ENCODE assay signal across 18 cellular contexts in the genomic region with DNA sequence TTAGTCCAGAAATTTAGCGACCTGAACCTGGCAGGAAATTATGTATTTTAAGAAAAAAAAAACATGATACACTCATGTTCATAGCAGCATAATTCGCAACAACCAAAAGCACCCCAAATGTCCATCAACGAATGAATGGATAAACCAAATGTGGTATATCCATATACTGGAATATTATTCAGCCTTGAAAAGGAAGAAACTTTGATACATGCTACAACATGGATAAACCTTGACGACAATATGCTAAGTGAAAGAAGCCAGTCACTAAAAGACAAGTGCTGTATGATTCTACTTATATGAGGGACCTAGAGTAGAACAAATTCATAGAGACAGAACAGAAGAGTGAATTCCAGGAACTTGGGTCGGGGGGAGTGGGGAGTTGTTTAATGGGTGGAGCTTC. TPM values are rescaled to one million over a fixed set of nuclear protein-coding genes. Genes with fewer than 3 reads are reported as not detected.
DNase-seq lines count a peak whose midpoint lies in the region; ATAC-seq and TF ChIP-seq lines count a peak whose summit lies in the region.
"Had no signal": no experiment of that assay in that cellular context is flagged by ENCODE, and none has a peak within 500 bp of the region (broad histone marks: within the 10 kb centered on the region; RNA-seq: fewer than 3 reads in every experiment).

No MANE protein-coding gene starts in this region.

- H3K27ac ChIP-seq in CD4-positive, CD25-positive, alpha-beta regulatory T cell (ENCODE audit: insufficient read depth, low read length, poor library complexity, severe bottlenecking): no peak overlapping the region
- H3K27ac ChIP-seq in HEK293 (ENCODE audit: extremely low read depth, low read depth, low read length): no peak overlapping the region
- H3K27ac ChIP-seq in naive thymus-derived CD4-positive, alpha-beta T cell (ENCODE audit: low read depth, low read length): no peak overlapping the region
- H3K27ac ChIP-seq: right atrium auricular region, transverse colon had no signal

- H3K4me1 Mint-ChIP-seq in CD4-positive, CD25-positive, alpha-beta regulatory T cell: peaks cover 5 to 28% (median 16%) of the 10 kb centered on the region in 4 donors
- peaks cover 20% of the 10 kb centered on the region for H3K4me1 Mint-ChIP-seq in activated naive CD8-positive, alpha-beta T cell treated with anti-CD3 and anti-CD28 coated beads, Interleukin-2, amount 10 ng/mL, durations not matched to agents 7 days and 5 days
- peaks cover 13 to 32% (median 24%) of the 10 kb centered on the region in 7 donors for H3K4me1 Mint-ChIP-seq in naive thymus-derived CD4-positive, alpha-beta T cell

- no peak overlapping the region for H3K4me3 ChIP-seq in CD4-positive, CD25-positive, alpha-beta regulatory T cell (ENCODE audit: low read depth, low read length)
- H3K4me3 ChIP-seq in HEK293 (ENCODE audit: low read depth, low read length): no peak overlapping the region
- no peak overlapping the region for H3K4me3 ChIP-seq in naive thymus-derived CD4-positive, alpha-beta T cell (ENCODE audit: low read length)

- H3K27me3 ChIP-seq in CD4-positive, CD25-positive, alpha-beta regulatory T cell (ENCODE audit: control insufficient read depth, insufficient read depth, low read length): peaks cover 44% of the 10 kb centered on the region
- H3K27me3 ChIP-seq in naive thymus-derived CD4-positive, alpha-beta T cell (ENCODE audit: control insufficient read depth in 2 of 2, insufficient read depth in 2 of 2, low read length in 2 of 2): peaks cover 8 to 11% of the 10 kb centered on the region in 2 donors

- H3K9me3 Mint-ChIP-seq in CD4-positive, CD25-positive, alpha-beta regulatory T cell: peaks cover 0 to 8% (median 2%) of the 10 kb centered on the region in 7 donors
- no peaks in the 10 kb centered on the region for H3K9me3 Mint-ChIP-seq in activated naive CD8-positive, alpha-beta T cell treated with anti-CD3 and anti-CD28 coated beads, Interleukin-2, amount 10 ng/mL, durations not matched to agents 7 days and 5 days
- peaks cover 0 to 10% (median 0%) of the 10 kb centered on the region in 11 donors for H3K9me3 Mint-ChIP-seq in naive thymus-derived CD4-positive, alpha-beta T cell
- H3K9me3 Mint-ChIP-seq: stimulated activated memory B cell treated with anti-CD40 and anti-IgM and Interleukin-4, amounts not matched to agents 10 μg/mL and 1 μg/mL and 100 μg/mL, for 72 hours had no signal

- H3K27ac Mint-ChIP-seq in CD4-positive, CD25-positive, alpha-beta regulatory T cell: no peak overlapping the region
- no peak overlapping the region for H3K27ac Mint-ChIP-seq in activated naive CD8-positive, alpha-beta T cell treated with anti-CD3 and anti-CD28 coated beads, Interleukin-2, amount 10 ng/mL, durations not matched to agents 7 days and 5 days
- no peak overlapping the region for H3K27ac Mint-ChIP-seq in naive thymus-derived CD4-positive, alpha-beta T cell
- H3K27ac Mint-ChIP-seq: stimulated activated memory B cell treated with anti-CD40 and anti-IgM and Interleukin-4, amounts not matched to agents 10 μg/mL and 1 μg/mL and 100 μg/mL, for 72 hours had no signal

- CTCF ChIA-PET in HEK293 (lab: Yijun Ruan, JAX): interaction anchor here (0.7 kb wide), 1 partner anchor 11 kb away, joined by 3 read pairs; no protein-coding TSS in a partner anchor
- CTCF ChIA-PET in naive thymus-derived CD4-positive, alpha-beta T cell (lab: Charles Lee): no interaction called here

- POLR2A ChIA-PET in HEK293 (lab: Yijun Ruan, JAX): no interaction called here
- POLR2A ChIA-PET in activated naive CD8-positive, alpha-beta T cell treated with anti-CD3 and anti-CD28 coated beads, Interleukin-2, amount 10 ng/mL, durations not matched to agents 7 days and 5 days (lab: Charles Lee): no interaction called here
- POLR2A ChIA-PET in naive thymus-derived CD4-positive, alpha-beta T cell (lab: Charles Lee): no interaction called here

- no peaks in the 10 kb centered on the region for H3K36me3 Mint-ChIP-seq in CD4-positive, CD25-positive, alpha-beta regulatory T cell
- no peaks in the 10 kb centered on the region for H3K36me3 Mint-ChIP-seq in activated naive CD8-positive, alpha-beta T cell treated with anti-CD3 and anti-CD28 coated beads, Interleukin-2, amount 10 ng/mL, durations not matched to agents 7 days and 5 days
- peaks cover 0 to 13% (median 0%) of the 10 kb centered on the region in 5 donors for H3K36me3 Mint-ChIP-seq in naive thymus-derived CD4-positive, alpha-beta T cell
- H3K36me3 Mint-ChIP-seq: stimulated activated memory B cell treated with anti-CD40 and anti-IgM and Interleukin-4, amounts not matched to agents 10 μg/mL and 1 μg/mL and 100 μg/mL, for 72 hours had no signal

- peak overlapping the region in 3 of 4 donors; percentile 30 to 82 (median 36) for H3K4me3 Mint-ChIP-seq in CD4-positive, CD25-positive, alpha-beta regulatory T cell
- H3K4me3 Mint-ChIP-seq in activated naive CD8-positive, alpha-beta T cell treated with anti-CD3 and anti-CD28 coated beads, Interleukin-2, amount 10 ng/mL, durations not matched to agents 7 days and 5 days: peak overlapping the region; percentile 43
- H3K4me3 Mint-ChIP-seq in naive thymus-derived CD4-positive, alpha-beta T cell: peak overlapping the region; percentile 24 to 88 (median 66)
- H3K4me3 Mint-ChIP-seq: stimulated activated memory B cell treated with anti-CD40 and anti-IgM and Interleukin-4, amounts not matched to agents 10 μg/mL and 1 μg/mL and 100 μg/mL, for 72 hours had no signal

- no peak for ATAC-seq in CD4-positive, CD25-positive, alpha-beta regulatory T cell (ENCODE audit: low read depth in 2 of 2)
- ATAC-seq in activated naive CD8-positive, alpha-beta T cell treated with anti-CD3 and anti-CD28 coated beads, Interleukin-2, amount 10 ng/mL, durations not matched to agents 7 days and 5 days (ENCODE audit: low read depth): no peak
- no peak for ATAC-seq in naive thymus-derived CD4-positive, alpha-beta T cell
- no peak for ATAC-seq in HG03039 (IDR thresholded peaks at IDR 0.05; ENCODE audit: unreplicated experiment)
- ATAC-seq: stimulated activated memory B cell treated with anti-CD40 and anti-IgM and Interleukin-4, amounts not matched to agents 10 μg/mL and 1 μg/mL and 100 μg/mL, for 72 hours had no signal

- no peaks in the 10 kb centered on the region for H3K36me3 ChIP-seq in CD4-positive, CD25-positive, alpha-beta regulatory T cell (ENCODE audit: control insufficient read depth, insufficient read depth, low read length)
- H3K36me3 ChIP-seq in HEK293 (ENCODE audit: control insufficient read depth in 2 of 2, insufficient read depth in 1 of 2, low read length in 2 of 2): no peaks in the 10 kb centered on the region
- no peaks in the 10 kb centered on the region for H3K36me3 ChIP-seq in naive thymus-derived CD4-positive, alpha-beta T cell (ENCODE audit: control insufficient read depth in 2 of 3, insufficient read depth in 3 of 3, low read length in 3 of 3)
- H3K36me3 ChIP-seq: left lung, right atrium auricular region, transverse colon had no signal

- peaks cover 84% of the 10 kb centered on the region for H3K27me3 Mint-ChIP-seq in CD4-positive, CD25-positive, alpha-beta regulatory T cell
- peaks cover 80% of the 10 kb centered on the region for H3K27me3 Mint-ChIP-seq in activated naive CD8-positive, alpha-beta T cell treated with anti-CD3 and anti-CD28 coated beads, Interleukin-2, amount 10 ng/mL, durations not matched to agents 7 days and 5 days
- peaks cover 64 to 78% (median 71%) of the 10 kb centered on the region in 5 donors for H3K27me3 Mint-ChIP-seq in naive thymus-derived CD4-positive, alpha-beta T cell

- DNase-seq in CD4-positive, CD25-positive, alpha-beta regulatory T cell: no peak
- DNase-seq in activated naive CD8-positive, alpha-beta T cell treated with anti-CD3 and anti-CD28 coated beads, Interleukin-2, amount 10 ng/mL, durations not matched to agents 7 days and 5 days: no peak
- DNase-seq in naive thymus-derived CD4-positive, alpha-beta T cell: no peak
- DNase-seq in MV-4-11 (lab: John Stamatoyannopoulos, UW) (no peak), NCI-H526 (lab: John Stamatoyannopoulos, UW) (no peak)
- DNase-seq in activated CD4-positive, alpha-beta T cell treated with anti-CD3 and anti-CD28 coated beads for 1 hour: no peak
- DNase-seq: effector CD8-positive, alpha-beta T cell; EL; NCI-H2107; transverse colon had no signal

- peaks cover 22% of the 10 kb centered on the region for H3K4me1 ChIP-seq in CD4-positive, CD25-positive, alpha-beta regulatory T cell (ENCODE audit: control insufficient read depth, insufficient read depth, low read length, poor library complexity, severe bottlenecking)
- peaks cover 4% of the 10 kb centered on the region; the same call in 1 of the 2 replicates for H3K4me1 ChIP-seq in HEK293 (ENCODE audit: control insufficient read depth, insufficient read depth, low read length)
- no peaks in the 10 kb centered on the region for H3K4me1 ChIP-seq in naive thymus-derived CD4-positive, alpha-beta T cell (ENCODE audit: control insufficient read depth in 2 of 2, insufficient read depth in 2 of 2, low read length in 2 of 2)

- H3K9me3 ChIP-seq in CD4-positive, CD25-positive, alpha-beta regulatory T cell (ENCODE audit: control insufficient read depth in 2 of 2, low read length in 2 of 2): peaks cover 5% of the 10 kb centered on the region in 2 experiments
- no peaks in the 10 kb centered on the region for H3K9me3 ChIP-seq in HEK293 (ENCODE audit: control insufficient read depth, insufficient read depth, low read depth, low read length)
- H3K9me3 ChIP-seq in naive thymus-derived CD4-positive, alpha-beta T cell (ENCODE audit: control insufficient read depth in 2 of 3, low read length in 3 of 3): peaks cover 0 to 6% (median 0%) of the 10 kb centered on the region in 3 experiments
- H3K9me3 ChIP-seq: left lung had no signal

- TF ChIP-seq CTCF in HEK293 (tag by site-specific recombination; IDR thresholded peaks at IDR 0.05): no peak

- intact Hi-C loops in naive thymus-derived CD4-positive, alpha-beta T cell (cut with micrococcal nuclease): no loop called here

TF ChIP-seq in HEK293, 187 proteins besides CTCF, POLR2A, EP300 and RAD21:
- TF ChIP-seq ZNF146 (tag by site-specific recombination; IDR thresholded peaks at IDR 0.05): peak; percentile 99
- no peak for TF ChIP-seq ZNF555 (tag by site-specific recombination; conservative IDR thresholded peaks at IDR 0.05)
TF ChIP-seq in HEK293: peak in this region for 1.

RNA-seq across cellular contexts. Expression of a gene that starts 0.7 kb away (rescaled TPM):
- not detected for total RNA-seq in CD4-positive, CD25-positive, alpha-beta regulatory T cell
- not detected for polyA plus RNA-seq in CD4-positive, CD25-positive, alpha-beta regulatory T cell
- total RNA-seq in activated naive CD8-positive, alpha-beta T cell treated with anti-CD3 and anti-CD28 coated beads, Interleukin-2, amount 10 ng/mL, durations not matched to agents 7 days and 5 days: not detected
- 1 to 10 TPM in 1 of 5 experiments, under 1 TPM in 1, not detected in 3; 0.34 to 9.3 TPM for total RNA-seq in naive thymus-derived CD4-positive, alpha-beta T cell
- not detected for polyA plus RNA-seq in naive thymus-derived CD4-positive, alpha-beta T cell
- total RNA-seq: fibroblast of lung, HT-29, osteocyte, right atrium auricular region, transverse colon had no signal
- polyA plus RNA-seq: fibroblast of lung had no signal

RNA-seq across cellular contexts. Expression of a gene that starts 43.5 kb away (rescaled TPM):
- total RNA-seq in CD4-positive, CD25-positive, alpha-beta regulatory T cell: not detected
- not detected for polyA plus RNA-seq in CD4-positive, CD25-positive, alpha-beta regulatory T cell
- not detected for total RNA-seq in activated naive CD8-positive, alpha-beta T cell treated with anti-CD3 and anti-CD28 coated beads, Interleukin-2, amount 10 ng/mL, durations not matched to agents 7 days and 5 days
- not detected for total RNA-seq in naive thymus-derived CD4-positive, alpha-beta T cell
- not detected for polyA plus RNA-seq in naive thymus-derived CD4-positive, alpha-beta T cell
- total RNA-seq: fibroblast of lung, HT-29, right atrium auricular region, transverse colon had no signal
- polyA plus RNA-seq: fibroblast of lung had no signal
